ENCODE assay signal across 25 cellular contexts in genomic region chr9:4558599-4558998, GRCh38.
A peak's percentile ranks its signal among the peaks of the same experiment; 100 is the strongest.
DNase-seq lines count a peak whose midpoint lies in the region; ATAC-seq, FAIRE-seq and TF ChIP-seq lines count a peak whose summit lies in the region.
"Had no signal": no experiment of that assay in that cellular context is flagged by ENCODE, and none has a peak within 500 bp of the region (broad histone marks: within the 10 kb centered on the region; RNA-seq: fewer than 3 reads in every experiment).

No MANE protein-coding gene starts in this region.

- ATAC-seq in left ventricle myocardium superior (peak; percentile 93), gastrocnemius medialis (peak; percentile 83 to 87), HG03196 (IDR thresholded peaks at IDR 0.05; ENCODE audit: unreplicated experiment) (no peak)

- TF ChIP-seq POLR2A in GM12892 (IDR thresholded peaks at IDR 0.05; ENCODE audit: low read depth, low read length) (no peak), gastrocnemius medialis (IDR thresholded peaks at IDR 0.05) (no peak), ovary (IDR thresholded peaks at IDR 0.05) (no peak)

- H3K36me3 ChIP-seq in gastrocnemius medialis (no peaks in the 10 kb centered on the region), kidney (ENCODE audit: control insufficient read depth in 1 of 2, insufficient read depth in 2 of 2, low read length in 2 of 2) (peaks cover 2 to 5% of the 10 kb centered on the region in 2 donors), ovary (no peaks in the 10 kb centered on the region)
- H3K36me3 ChIP-seq: HAP-1 had no signal

- WGBS in ovary, 3 donors: 55 to 62% (median 60%) methylated on average over 2 of the region's 2 CpGs

- DNase-seq in GM12892 (ENCODE audit: insufficient read length): no peak
- DNase-seq in fibroblast of the aortic adventitia (ENCODE audit: low read depth): peak; percentile 30
- DNase-seq in left ventricle myocardium superior: no peak
- no peak for DNase-seq in gastrocnemius medialis
- DNase-seq in kidney: no peak
- DNase-seq in ovary: no peak
- DNase-seq: Calu3; DMS79 treated with DMSO at 0.1 percent for 48 hours; GF-D8; GOT3; HFFc6; MM.1S; NCI-H1417; NCI-H1694; NCI-H2029 treated with DMSO at 0.1 percent for 48 hours; NCI-H446 treated with DMSO at 0.1 percent for 48 hours; NCI-H526; NCI-H82; NK-92 treated with Interleukin-12 subunit alpha and Interleukin-12 subunit beta, amount 100 ng/mL, for 24 hours; PC-9; SHP77 had no signal

- in situ Hi-C loops in gastrocnemius medialis (cut with MboI; ENCODE audit: low sequenced_read_pairs in 4 of 4): no loop called here

- H3K4me3 ChIP-seq in fibroblast of the aortic adventitia (ENCODE audit: low read depth, low read length) (no peak overlapping the region), gastrocnemius medialis (no peak overlapping the region), kidney (ENCODE audit: low read length in 2 of 2) (no peak overlapping the region), ovary (no peak overlapping the region)
- H3K4me3 ChIP-seq: HAP-1, PC-9 had no signal

- intact Hi-C loops in left ventricle myocardium superior (cut with micrococcal nuclease) (no loop called here), gastrocnemius medialis (cut with DNase I; ENCODE audit: low total_unique reads) (loop anchor here (5.0 kb wide), 1 partner anchor 66 kb away; the partner anchor contains the start of gene SLC1A1), kidney (cut with DNase I) (no loop called here), ovary (cut with DNase I) (no loop called here)

- FAIRE-seq in GM12892 (lab: Jason Lieb, UNC): peak; percentile 57
- FAIRE-seq in kidney (lab: Jason Lieb, UNC): no peak
- FAIRE-seq: GM18507 had no signal

- no peak overlapping the region for H3K9ac ChIP-seq in kidney (ENCODE audit: low read length in 2 of 2)
- H3K9ac ChIP-seq: KMS-11 had no signal

- no peaks in the 10 kb centered on the region for H3K9me3 ChIP-seq in gastrocnemius medialis
- no peaks in the 10 kb centered on the region for H3K9me3 ChIP-seq in kidney (ENCODE audit: control insufficient read depth in 1 of 2, low read length in 2 of 2)
- no peaks in the 10 kb centered on the region for H3K9me3 ChIP-seq in ovary
- H3K9me3 ChIP-seq: HAP-1 had no signal

- peak overlapping the region in 1 of 4 donors; percentile 41 for H3K27ac ChIP-seq in gastrocnemius medialis
- no peak overlapping the region for H3K27ac ChIP-seq in kidney (ENCODE audit: low read depth in 2 of 2, low read length in 2 of 2)
- H3K27ac ChIP-seq in ovary: no peak overlapping the region
- H3K27ac ChIP-seq: KMS-11, PC-9 had no signal

- no peak for TF ChIP-seq EP300 in ovary (IDR thresholded peaks at IDR 0.05)

- H3K4me1 ChIP-seq in gastrocnemius medialis (peaks cover 13 to 20% of the 10 kb centered on the region in 2 donors), kidney (ENCODE audit: control insufficient read depth in 1 of 2, insufficient read depth in 1 of 2, low read depth in 1 of 2, low read length in 2 of 2) (peaks cover 4 to 7% of the 10 kb centered on the region in 2 donors), ovary (ENCODE audit: insufficient read depth) (no peaks in the 10 kb centered on the region)
- H3K4me1 ChIP-seq: HAP-1 had no signal

- no peaks in the 10 kb centered on the region for H3K27me3 ChIP-seq in gastrocnemius medialis
- no peaks in the 10 kb centered on the region for H3K27me3 ChIP-seq in ovary

- TF ChIP-seq CTCF in fibroblast of the aortic adventitia (IDR thresholded peaks at IDR 0.05; ENCODE audit: insufficient read depth, low read length): no peak
- no peak for TF ChIP-seq CTCF in gastrocnemius medialis (IDR thresholded peaks at IDR 0.05 in 4 of 5, conservative IDR thresholded peaks at IDR 0.05 in 1 of 5)
- no peak for TF ChIP-seq CTCF in kidney (IDR thresholded peaks at IDR 0.05; ENCODE audit: borderline replicate concordance, extremely low read depth, insufficient read depth)
- no peak for TF ChIP-seq CTCF in ovary (IDR thresholded peaks at IDR 0.05)
